ENCODE assay signal across 1 cellular context in the genomic region with DNA sequence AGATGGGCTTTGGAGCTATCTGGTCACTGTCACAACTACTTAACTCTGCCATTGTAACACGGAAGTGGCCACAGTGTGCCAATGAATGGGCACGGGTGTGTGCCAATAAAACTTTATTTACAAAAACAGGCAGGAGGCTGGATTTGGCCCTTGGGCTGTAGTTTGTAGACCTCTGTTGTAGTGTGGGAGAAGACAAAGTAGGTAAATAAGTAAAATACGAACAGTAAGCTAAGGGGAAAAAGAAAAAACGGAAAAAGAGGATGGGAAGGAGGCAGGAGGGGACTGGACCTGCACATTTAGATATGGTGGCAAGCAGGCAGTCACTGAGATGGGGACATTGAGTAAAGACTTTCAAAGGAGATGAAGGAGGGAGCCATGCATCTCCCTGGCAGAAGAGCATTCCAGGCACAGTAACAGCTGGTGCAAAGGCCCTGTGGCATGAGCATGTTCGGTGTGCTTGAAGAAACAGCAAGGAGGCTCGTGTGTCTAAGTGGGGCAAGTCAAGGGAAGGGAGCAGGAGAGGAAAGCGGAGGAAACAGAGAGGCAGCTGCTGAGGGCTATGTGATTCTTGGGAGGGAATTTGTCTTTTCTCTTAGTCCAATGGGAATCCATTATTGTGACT.
A peak's percentile ranks its signal among the peaks of the same experiment; 100 is the strongest.
TF ChIP-seq lines count a peak whose summit lies in the region.

No MANE protein-coding gene starts in this region.

TF ChIP-seq in HepG2, 621 proteins besides CTCF, POLR2A, EP300 and RAD21 (continued from another document):
- 0 out of 2 replicates have a peak, but pooled peaks have one; percentile 28 for TF ChIP-seq ZBTB40 (IDR thresholded peaks at IDR 0.05)
- peak; percentile 95 for TF ChIP-seq ZBTB40 (CRISPR knock-in tag; IDR thresholded peaks at IDR 0.05)
